8 cellular contexts compared by ENCODE assay signal in genomic region chr1:6246497-6247295, GRCh38. TPM values are rescaled to one million over a fixed set of nuclear protein-coding genes. Genes with fewer than 3 reads are reported as not detected.
A peak's percentile ranks its signal among the peaks of the same experiment; 100 is the strongest.
DNase-seq lines count a peak whose midpoint lies in the region; ATAC-seq and TF ChIP-seq lines count a peak whose summit lies in the region.

No MANE protein-coding gene starts in this region.

- H3K27me3 ChIP-seq in HL-60 (ENCODE audit: insufficient read depth, poor library complexity, severe bottlenecking) = peaks cover 50% of the 10 kb centered on the region
- 0 out of 2 replicates have a peak, but pooled peaks cover 13% of the 10 kb centered on the region for H3K27me3 ChIP-seq in OCI-LY1 (ENCODE audit: insufficient read depth, low read length)

- no peak overlapping the region for H3K4me2 ChIP-seq in OCI-LY1 (ENCODE audit: low read length)

- peaks cover 10% of the 10 kb centered on the region for H3K4me1 ChIP-seq in OCI-LY1 (ENCODE audit: insufficient read depth, low read length, severe bottlenecking)

- no peak for TF ChIP-seq POLR2A in erythroblast (IDR thresholded peaks at IDR 0.05; ENCODE audit: low read length)

- DNase-seq in DMS114 treated with DMSO at 0.1 percent for 48 hours (lab: John Stamatoyannopoulos, UW; ENCODE audit: unreplicated experiment) (peak; percentile 40), HL-60 (ENCODE audit: low read depth in 1 of 2, low spot score in 1 of 2) (peak; percentile 62 to 70), activated T-cell treated with anti-CD3 and anti-CD28 coated beads for 1 hour (ENCODE audit: low read depth) (peak; percentile 79), erythroblast (lab: John Stamatoyannopoulos, UW) (peak; percentile 82 to 90), myocyte (ENCODE audit: low read depth) (peak; percentile 89)
- peak; percentile 57 to 71 for DNase-seq in stimulated activated CD8-positive, alpha-beta memory T cell treated with anti-CD3 and anti-CD28 coated beads, Interleukin-7, amount 100 ng/mL, for 1 hour (ENCODE audit: low read depth in 2 of 2)

- H3F3A ChIP-seq in OCI-LY1 (ENCODE audit: insufficient read depth, low read length) = no peaks in the 10 kb centered on the region

- H3K9ac ChIP-seq in OCI-LY1 (ENCODE audit: low read length) = no peak overlapping the region

- H3K4me3 ChIP-seq in HL-60 (replicated peaks; ENCODE audit: insufficient read depth, low read length) = no peak overlapping the region
- no peak overlapping the region for H3K4me3 ChIP-seq in OCI-LY1 (ENCODE audit: low read depth, low read length, poor library complexity, severe bottlenecking)

- no peaks in the 10 kb centered on the region for H3K36me3 ChIP-seq in OCI-LY1 (ENCODE audit: insufficient read depth, low read length)

- H3K9me2 ChIP-seq in OCI-LY1 (ENCODE audit: low read depth, low read length) = no peaks in the 10 kb centered on the region

- H2AFZ ChIP-seq in OCI-LY1 (ENCODE audit: low read length) = no peak overlapping the region

- TF ChIP-seq CTCF in HL-60 (IDR thresholded peaks at IDR 0.05; ENCODE audit: insufficient read depth, low read length) (peak; percentile 86), OCI-LY1 (IDR thresholded peaks at IDR 0.05; ENCODE audit: low read length) (peak; percentile 87)

- H3K9me3 ChIP-seq in OCI-LY1 (ENCODE audit: low read length) = no peaks in the 10 kb centered on the region

- no peaks in the 10 kb centered on the region for H4K20me1 ChIP-seq in OCI-LY1 (ENCODE audit: insufficient read depth, low read length)

- H3K27ac ChIP-seq in HL-60 (replicated peaks) (no peak overlapping the region), OCI-LY1 (ENCODE audit: low read depth, low read length, poor library complexity, severe bottlenecking) (no peak overlapping the region)

- H3K79me2 ChIP-seq in OCI-LY1 (ENCODE audit: insufficient read depth, low read length) = no peaks in the 10 kb centered on the region

- ATAC-seq in GM19455 (IDR thresholded peaks at IDR 0.05; ENCODE audit: unreplicated experiment) = no peak

RNA-seq across cellular contexts. Expression of gene HES3, which starts 2.7 kb away (rescaled TPM):
- not detected in 2 replicates for total RNA-seq in myocyte
- not detected for polyA plus RNA-seq in myocyte (2012)

RNA-seq across cellular contexts. Expression of gene ICMT, which starts 10.9 kb away (rescaled TPM):
- 180 and 182 TPM in 2 replicates for total RNA-seq in myocyte
- 68.8 TPM for polyA plus RNA-seq in myocyte (2012)

RNA-seq across cellular contexts. Expression of gene GPR153, which starts 14.2 kb away (rescaled TPM):
- total RNA-seq in myocyte = 192 and 339 TPM in 2 replicates
- polyA plus RNA-seq in myocyte (2012) = 66.5 TPM

RNA-seq across cellular contexts. Expression of gene RNF207, which starts 40.8 kb away (rescaled TPM):
- total RNA-seq in myocyte = 0.36 and 0.86 TPM in 2 replicates
- polyA plus RNA-seq in myocyte (2012) = 0.54 TPM

RNA-seq across cellular contexts. Expression of gene RPL22, which starts 47.3 kb away (rescaled TPM):
- total RNA-seq in myocyte = 148 and 160 TPM in 2 replicates
- 504 TPM for polyA plus RNA-seq in myocyte (2012)
